22 cellular contexts compared by ENCODE assay signal in the genomic region with DNA sequence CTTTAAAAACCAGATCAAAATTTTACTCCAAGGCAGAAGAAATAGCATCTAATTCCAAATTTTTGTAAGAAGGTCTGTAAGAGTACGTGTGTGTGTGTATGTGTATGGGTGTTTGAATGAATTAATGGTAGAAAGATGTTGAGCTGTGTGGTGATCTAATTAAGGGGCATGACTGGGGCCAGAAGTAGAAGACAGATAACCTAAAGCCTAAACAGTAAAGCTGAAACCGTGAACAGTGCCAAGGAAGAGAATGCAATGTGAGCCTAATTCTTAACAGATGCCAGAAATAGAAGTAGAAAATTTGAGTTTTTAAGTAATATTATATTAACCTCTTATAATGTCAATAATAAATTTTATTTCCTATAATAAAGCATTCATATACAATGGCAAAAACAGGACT. TPM values are rescaled to one million over a fixed set of nuclear protein-coding genes. Genes with fewer than 3 reads are reported as not detected.
DNase-seq lines count a peak whose midpoint lies in the region; TF ChIP-seq lines count a peak whose summit lies in the region.
"Had no signal": no experiment of that assay in that cellular context is flagged by ENCODE, and none has a peak within 500 bp of the region (broad histone marks: within the 10 kb centered on the region; RNA-seq: fewer than 3 reads in every experiment).

No MANE protein-coding gene starts in this region.

- no peak overlapping the region for H3K4me3 ChIP-seq in SK-N-SH (ENCODE audit: low read depth in 2 of 2, low read length in 1 of 2)
- no peak overlapping the region for H3K4me3 ChIP-seq in adipocyte (ENCODE audit: low read length)
- H3K4me3 ChIP-seq: A549, GM12878, GM23248 had no signal

- H3K4me2 ChIP-seq in SK-N-SH: no peak overlapping the region
- H3K4me2 ChIP-seq: A549 had no signal

- TF ChIP-seq RAD21 in SK-N-SH (IDR thresholded peaks at IDR 0.05; ENCODE audit: low read length): no peak

- H3K9ac ChIP-seq in SK-N-SH: no peak overlapping the region
- H3K9ac ChIP-seq in adipocyte (ENCODE audit: low read length): no peak overlapping the region
- H3K9ac ChIP-seq: GM23248 had no signal

- H3K36me3 ChIP-seq in SK-N-SH (replicated peaks in 1 of 2; ENCODE audit: control insufficient read depth in 1 of 2, insufficient read depth in 2 of 2, low read length in 1 of 2) (no peaks in the 10 kb centered on the region), adipocyte (ENCODE audit: control insufficient read depth, insufficient read depth, low read length, severe bottlenecking) (no peaks in the 10 kb centered on the region)

- 25% methylated on average over 2 of the region's 2 CpGs for WGBS in SK-N-SH (ENCODE audit: low lambda C conversion rate)

- no peak overlapping the region for H2AFZ ChIP-seq in SK-N-SH (ENCODE audit: low read depth)
- H2AFZ ChIP-seq: GM23248 had no signal

- no peaks in the 10 kb centered on the region for H3K79me2 ChIP-seq in SK-N-SH (ENCODE audit: insufficient read depth)

- TF ChIP-seq EP300 in SK-N-SH (IDR thresholded peaks at IDR 0.05; ENCODE audit: borderline replicate concordance in 1 of 2, low read depth in 1 of 2, low read length in 1 of 2): peak in 1 of 2 experiments; percentile 37; a peak in 1 of 4 replicates

- POLR2A ChIA-PET in SK-N-SH (lab: Yijun Ruan, JAX): no interaction called here

- H3K27me3 ChIP-seq in SK-N-SH (ENCODE audit: insufficient read depth) (no peaks in the 10 kb centered on the region), adipocyte (replicated peaks; ENCODE audit: control insufficient read depth, insufficient read depth, low read length) (no peaks in the 10 kb centered on the region)

- TF ChIP-seq CTCF in SK-N-SH (IDR thresholded peaks at IDR 0.05): no peak

- no peaks in the 10 kb centered on the region for H3K9me2 ChIP-seq in SK-N-SH

- H3K4me1 ChIP-seq in SK-N-SH (ENCODE audit: control insufficient read depth in 1 of 2, insufficient read depth in 2 of 2, low read depth in 1 of 2, low read length in 1 of 2): no peaks in the 10 kb centered on the region; a peak in 1 of 4 replicates
- no peaks in the 10 kb centered on the region for H3K4me1 ChIP-seq in adipocyte (ENCODE audit: control insufficient read depth, insufficient read depth, low read length)
- H3K4me1 ChIP-seq: A549 had no signal

- no peak overlapping the region for H3K27ac ChIP-seq in SK-N-SH (ENCODE audit: low read depth in 2 of 2, low read length in 1 of 2)
- H3K27ac ChIP-seq: A549, GM23248 had no signal

- no peaks in the 10 kb centered on the region for H3F3A ChIP-seq in SK-N-SH (replicated peaks; ENCODE audit: insufficient read depth)

- no peaks in the 10 kb centered on the region for H4K20me1 ChIP-seq in SK-N-SH (ENCODE audit: insufficient read depth)

- CTCF ChIA-PET in SK-N-SH (lab: Yijun Ruan, JAX): no interaction called here

- DNase-seq in NCI-H82 (lab: John Stamatoyannopoulos, UW): peak; percentile 29
- no peak for DNase-seq in NCI-H82 treated with DMSO at 0.1 percent for 48 hours (lab: John Stamatoyannopoulos, UW; ENCODE audit: unreplicated experiment)
- DNase-seq in SK-N-SH: peak; percentile 11
- DNase-seq in adipocyte (ENCODE audit: low read depth): peak; percentile 15
- no peak for DNase-seq in NCI-H1048 (lab: John Stamatoyannopoulos, UW)
- no peak for DNase-seq in DMS53 treated with DMSO at 0.1 percent for 48 hours (lab: John Stamatoyannopoulos, UW; ENCODE audit: unreplicated experiment)
- DNase-seq in GOT3 (lab: John Stamatoyannopoulos, UW): no peak
- DNase-seq: 8988T; ACHN; AML-193; C1 segment of cervical spinal cord; Calu3; CD4-positive, alpha-beta memory T cell; COR-L47; DMS53; DND-41; GDM1; GM23248; H9 had no signal

- H3K9me3 ChIP-seq in SK-N-SH (no peaks in the 10 kb centered on the region), adipocyte (ENCODE audit: control insufficient read depth, low read length) (no peaks in the 10 kb centered on the region)
- H3K9me3 ChIP-seq: A549 had no signal

TF ChIP-seq in SK-N-SH, 30 proteins besides CTCF, POLR2A, EP300 and RAD21:
- TF ChIP-seq RCOR1 (IDR thresholded peaks at IDR 0.05; ENCODE audit: low read length) (peak; percentile 71; the same call in 1 of the 2 replicates), TCF12 (IDR thresholded peaks at IDR 0.05) (peak; percentile 46; the same call in 1 of the 2 replicates)
- TF ChIP-seq, protein P1, sequence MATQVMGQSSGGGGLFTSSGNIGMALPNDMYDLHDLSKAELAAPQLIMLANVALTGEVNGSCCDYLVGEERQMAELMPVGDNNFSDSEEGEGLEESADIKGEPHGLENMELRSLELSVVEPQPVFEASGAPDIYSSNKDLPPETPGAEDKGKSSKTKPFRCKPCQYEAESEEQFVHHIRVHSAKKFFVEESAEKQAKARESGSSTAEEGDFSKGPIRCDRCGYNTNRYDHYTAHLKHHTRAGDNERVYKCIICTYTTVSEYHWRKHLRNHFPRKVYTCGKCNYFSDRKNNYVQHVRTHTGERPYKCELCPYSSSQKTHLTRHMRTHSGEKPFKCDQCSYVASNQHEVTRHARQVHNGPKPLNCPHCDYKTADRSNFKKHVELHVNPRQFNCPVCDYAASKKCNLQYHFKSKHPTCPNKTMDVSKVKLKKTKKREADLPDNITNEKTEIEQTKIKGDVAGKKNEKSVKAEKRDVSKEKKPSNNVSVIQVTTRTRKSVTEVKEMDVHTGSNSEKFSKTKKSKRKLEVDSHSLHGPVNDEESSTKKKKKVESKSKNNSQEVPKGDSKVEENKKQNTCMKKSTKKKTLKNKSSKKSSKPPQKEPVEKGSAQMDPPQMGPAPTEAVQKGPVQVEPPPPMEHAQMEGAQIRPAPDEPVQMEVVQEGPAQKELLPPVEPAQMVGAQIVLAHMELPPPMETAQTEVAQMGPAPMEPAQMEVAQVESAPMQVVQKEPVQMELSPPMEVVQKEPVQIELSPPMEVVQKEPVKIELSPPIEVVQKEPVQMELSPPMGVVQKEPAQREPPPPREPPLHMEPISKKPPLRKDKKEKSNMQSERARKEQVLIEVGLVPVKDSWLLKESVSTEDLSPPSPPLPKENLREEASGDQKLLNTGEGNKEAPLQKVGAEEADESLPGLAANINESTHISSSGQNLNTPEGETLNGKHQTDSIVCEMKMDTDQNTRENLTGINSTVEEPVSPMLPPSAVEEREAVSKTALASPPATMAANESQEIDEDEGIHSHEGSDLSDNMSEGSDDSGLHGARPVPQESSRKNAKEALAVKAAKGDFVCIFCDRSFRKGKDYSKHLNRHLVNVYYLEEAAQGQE (IDR thresholded peaks at IDR 0.05; ENCODE audit: low read depth, low read length): no peak

RNA-seq across cellular contexts. Expression of a gene that starts 38.2 kb away (rescaled TPM):
- polyA plus RNA-seq in SK-N-SH (2012; rRNA removed): not detected in 2 replicates
- polyA plus RNA-seq in SK-N-SH (2012; cell fraction: cytosol; rRNA removed): 0.03 TPM in 1 of 2 replicates, not detected in the other
- not detected in 2 replicates for polyA plus RNA-seq in SK-N-SH (2012; cell fraction: nucleus; rRNA removed)
- polyA plus RNA-seq: A549; BJ; CD4-positive, alpha-beta memory T cell; GM12878; GM23248 had no signal

Comparison
In these comparisons a context has a peak if more than half of its experiments do, and no peak if none do; other contexts are left out.
1. DNase-seq: peak in NCI-H82 (single experiment), SK-N-SH (single experiment) and adipocyte (single experiment); none in NCI-H82 treated with DMSO at 0.1 percent for 48 hours (single experiment), NCI-H1048 (single experiment), DMS53 treated with DMSO at 0.1 percent for 48 hours (single experiment) and GOT3 (single experiment).